Comparison of ENCODE assay signal across 1 cellular context in genomic region chr11:61897387-61898246, GRCh38.
TF ChIP-seq lines count a peak whose summit lies in the region.

No MANE protein-coding gene starts in this region.

TF ChIP-seq in K562, 482 proteins besides CTCF, POLR2A, EP300 and RAD21 (continued from another document):
- TF ChIP-seq, protein P1, sequence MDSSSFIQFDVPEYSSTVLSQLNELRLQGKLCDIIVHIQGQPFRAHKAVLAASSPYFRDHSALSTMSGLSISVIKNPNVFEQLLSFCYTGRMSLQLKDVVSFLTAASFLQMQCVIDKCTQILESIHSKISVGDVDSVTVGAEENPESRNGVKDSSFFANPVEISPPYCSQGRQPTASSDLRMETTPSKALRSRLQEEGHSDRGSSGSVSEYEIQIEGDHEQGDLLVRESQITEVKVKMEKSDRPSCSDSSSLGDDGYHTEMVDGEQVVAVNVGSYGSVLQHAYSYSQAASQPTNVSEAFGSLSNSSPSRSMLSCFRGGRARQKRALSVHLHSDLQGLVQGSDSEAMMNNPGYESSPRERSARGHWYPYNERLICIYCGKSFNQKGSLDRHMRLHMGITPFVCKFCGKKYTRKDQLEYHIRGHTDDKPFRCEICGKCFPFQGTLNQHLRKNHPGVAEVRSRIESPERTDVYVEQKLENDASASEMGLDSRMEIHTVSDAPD (CRISPR knock-in tag; IDR thresholded peaks at IDR 0.05) = no peak
- TF ChIP-seq RBM14 (IDR thresholded peaks at IDR 0.05; ENCODE audit: borderline replicate concordance, insufficient read depth, low read depth, low read length) = no peak
